In the genomic region with DNA sequence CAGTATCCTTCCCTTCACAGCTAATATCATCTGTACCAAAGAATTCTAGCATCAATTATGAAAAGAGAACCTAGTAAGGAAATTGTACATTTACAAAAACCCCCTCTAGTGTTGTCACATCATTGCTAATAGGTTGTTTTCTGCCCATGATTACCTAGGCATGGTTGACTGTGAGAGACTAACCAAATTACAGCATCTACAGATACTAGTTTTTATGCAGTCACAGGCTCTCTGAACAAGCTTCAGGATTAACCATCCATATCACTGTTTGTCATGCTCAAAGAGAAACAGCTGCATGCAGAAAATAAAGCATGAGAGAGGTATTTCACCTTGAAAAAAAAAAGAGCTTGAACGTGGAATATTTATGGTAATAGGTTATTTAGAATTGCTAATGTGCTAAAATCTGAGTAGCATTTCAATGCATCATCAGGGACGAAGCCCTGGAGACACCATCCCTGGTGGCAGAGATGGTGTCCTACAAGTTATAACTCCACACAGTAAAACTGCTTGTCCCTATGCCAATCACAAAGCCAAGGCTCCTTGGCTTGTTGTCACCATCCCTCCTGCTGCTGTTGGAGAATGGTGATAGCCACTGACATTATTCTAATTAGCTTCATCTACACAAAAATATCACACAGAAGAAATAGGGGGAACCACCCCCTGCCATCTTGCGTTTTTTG, we compare ENCODE assay signal across 22 cellular contexts. TPM values are rescaled to one million over a fixed set of nuclear protein-coding genes. Genes with fewer than 3 reads are reported as not detected.
DNase-seq lines count a peak whose midpoint lies in the region; ATAC-seq, FAIRE-seq and TF ChIP-seq lines count a peak whose summit lies in the region.
"Had no signal": no experiment of that assay in that cellular context is flagged by ENCODE, and none has a peak within 500 bp of the region (broad histone marks: within the 10 kb centered on the region; RNA-seq: fewer than 3 reads in every experiment).

No MANE protein-coding gene starts in this region.

- no peak for TF ChIP-seq POLR2A in GM12891 (IDR thresholded peaks at IDR 0.05; ENCODE audit: low read depth, low read length)
- no peak for TF ChIP-seq POLR2A in GM18505 (IDR thresholded peaks at IDR 0.05; ENCODE audit: borderline replicate concordance, extremely low read depth, insufficient read depth, insufficient read length)

- H3K9me3 Mint-ChIP-seq in neural progenitor cell = no peaks in the 10 kb centered on the region
- H3K9me3 Mint-ChIP-seq: activated naive CD8-positive, alpha-beta T cell treated with anti-CD3 and anti-CD28 coated beads, Interleukin-2, amount 10 ng/mL, durations not matched to agents 7 days and 5 days; activated T-cell treated with anti-CD3 and anti-CD28 coated beads, Interleukin-2, amount 50 U/mL, for 4 hours; CD4-positive, alpha-beta T cell; naive thymus-derived CD4-positive, alpha-beta T cell; T-helper 1 cell treated with Interleukin-12 subunit alpha and Interleukin-12 subunit beta and Interleukin-4 antibody, amounts not matched to agents 30 μg/mL and 1 μg/mL, for 36 hours had no signal

- H3K36me3 ChIP-seq in brain microvascular endothelial cell (replicated peaks) (no peaks in the 10 kb centered on the region), neural progenitor cell (no peaks in the 10 kb centered on the region), tibial artery (no peaks in the 10 kb centered on the region)
- H3K36me3 ChIP-seq: heart left ventricle, left lung, right atrium auricular region, stomach had no signal

- peaks cover 6% of the 10 kb centered on the region for H3K4me1 Mint-ChIP-seq in neural progenitor cell
- H3K4me1 Mint-ChIP-seq: activated naive CD8-positive, alpha-beta T cell treated with anti-CD3 and anti-CD28 coated beads, Interleukin-2, amount 10 ng/mL, durations not matched to agents 7 days and 5 days had no signal

- no peaks in the 10 kb centered on the region for H3F3A ChIP-seq in neural progenitor cell (ENCODE audit: low read depth)

- H3K36me3 Mint-ChIP-seq in neural progenitor cell = no peaks in the 10 kb centered on the region
- H3K36me3 Mint-ChIP-seq: activated naive CD8-positive, alpha-beta T cell treated with anti-CD3 and anti-CD28 coated beads, Interleukin-2, amount 10 ng/mL, durations not matched to agents 7 days and 5 days; IgD-negative memory B cell had no signal

- FAIRE-seq in GM12891 (lab: Jason Lieb, UNC) = peak; percentile 78

- H4K20me1 ChIP-seq in neural progenitor cell (ENCODE audit: low read depth) = no peaks in the 10 kb centered on the region

- H3K79me2 ChIP-seq in neural progenitor cell (ENCODE audit: low read depth) = no peaks in the 10 kb centered on the region

- H3K27ac Mint-ChIP-seq in neural progenitor cell = no peak overlapping the region
- H3K27ac Mint-ChIP-seq: activated naive CD8-positive, alpha-beta T cell treated with anti-CD3 and anti-CD28 coated beads, Interleukin-2, amount 10 ng/mL, durations not matched to agents 7 days and 5 days; CD4-positive, alpha-beta T cell; naive thymus-derived CD4-positive, alpha-beta T cell; T-helper 1 cell treated with Interleukin-12 subunit alpha and Interleukin-12 subunit beta and Interleukin-4 antibody, amounts not matched to agents 30 μg/mL and 1 μg/mL, for 36 hours had no signal

- DNase-seq in GM12891 (ENCODE audit: insufficient read length, low spot score) (no peak), brain microvascular endothelial cell (no peak), neural progenitor cell (ENCODE audit: low spot score) (no peak), tibial artery (no peak)
- DNase-seq: activated CD4-positive, alpha-beta T cell treated with anti-CD3 and anti-CD28 coated beads for 48 hours; activated naive CD8-positive, alpha-beta T cell treated with anti-CD3 and anti-CD28 coated beads, Interleukin-2, amount 10 ng/mL, durations not matched to agents 7 days and 5 days; activated T-cell treated with anti-CD3 and anti-CD28 coated beads, Interleukin-2, amount 50 U/mL, for 4 hours; CD4-positive, alpha-beta T cell; cerebellar nuclear complex; GF-D8; heart left ventricle; left lung; naive thymus-derived CD4-positive, alpha-beta T cell; NCI-H1436; NCI-H524; stomach had no signal

- intact Hi-C loops in tibial artery (cut with DNase I; ENCODE audit: low total_unique reads) = no loop called here

- H3K27me3 ChIP-seq in brain microvascular endothelial cell (replicated peaks) (no peaks in the 10 kb centered on the region), neural progenitor cell (no peaks in the 10 kb centered on the region), tibial artery (no peaks in the 10 kb centered on the region)
- H3K27me3 ChIP-seq: heart left ventricle, left lung, right atrium auricular region, stomach had no signal

- in situ Hi-C loops in brain microvascular endothelial cell (cut with HindIII; ENCODE audit: low pct_ligation_motif_present, low sequenced_read_pairs) = no loop called here

- H3K4me1 ChIP-seq in neural progenitor cell (peaks cover 8% of the 10 kb centered on the region), tibial artery (no peaks in the 10 kb centered on the region)
- H3K4me1 ChIP-seq: left lung, right atrium auricular region had no signal

- no peak overlapping the region for H3K4me3 ChIP-seq in brain microvascular endothelial cell (ENCODE audit: low read depth, low read length)
- no peak overlapping the region for H3K4me3 ChIP-seq in neural progenitor cell
- no peak overlapping the region for H3K4me3 ChIP-seq in tibial artery
- H3K4me3 ChIP-seq: heart left ventricle, left lung, right atrium auricular region had no signal

- H3K27me3 Mint-ChIP-seq in neural progenitor cell (ENCODE audit: insufficient read depth, low read depth) = peaks cover 4% of the 10 kb centered on the region
- H3K27me3 Mint-ChIP-seq: activated naive CD8-positive, alpha-beta T cell treated with anti-CD3 and anti-CD28 coated beads, Interleukin-2, amount 10 ng/mL, durations not matched to agents 7 days and 5 days; IgD-negative memory B cell had no signal

- no peak overlapping the region for H3K4me3 Mint-ChIP-seq in neural progenitor cell
- H3K4me3 Mint-ChIP-seq: activated naive CD8-positive, alpha-beta T cell treated with anti-CD3 and anti-CD28 coated beads, Interleukin-2, amount 10 ng/mL, durations not matched to agents 7 days and 5 days; activated T-cell treated with anti-CD3 and anti-CD28 coated beads, Interleukin-2, amount 50 U/mL, for 4 hours; CD4-positive, alpha-beta T cell; naive thymus-derived CD4-positive, alpha-beta T cell; T-helper 1 cell treated with Interleukin-12 subunit alpha and Interleukin-12 subunit beta and Interleukin-4 antibody, amounts not matched to agents 30 μg/mL and 1 μg/mL, for 36 hours had no signal

- peak; percentile 16 for TF ChIP-seq CTCF in brain microvascular endothelial cell (IDR thresholded peaks at IDR 0.05; ENCODE audit: low read depth, low read length, missing control alignments)
- peak; percentile 13 for TF ChIP-seq CTCF in neural progenitor cell (IDR thresholded peaks at IDR 0.05)
- no peak for TF ChIP-seq CTCF in tibial artery (IDR thresholded peaks at IDR 0.05)

- no peak overlapping the region for H2AFZ ChIP-seq in neural progenitor cell (replicated peaks)

- H3K9ac ChIP-seq in neural progenitor cell = no peak overlapping the region

- ATAC-seq in HG02610 (IDR thresholded peaks at IDR 0.05; ENCODE audit: unreplicated experiment) (peak; percentile 47), GM18505 (IDR thresholded peaks at IDR 0.05; ENCODE audit: unreplicated experiment) (no peak), GM19467 (IDR thresholded peaks at IDR 0.05; ENCODE audit: unreplicated experiment) (no peak)
- ATAC-seq: activated T-cell treated with anti-CD3 and anti-CD28 coated beads, Interleukin-2, amount 50 U/mL, for 4 hours; heart left ventricle; naive thymus-derived CD4-positive, alpha-beta T cell had no signal

- no peak overlapping the region for H3K4me2 ChIP-seq in neural progenitor cell

- no peaks in the 10 kb centered on the region for H3K9me3 ChIP-seq in neural progenitor cell (ENCODE audit: low read depth)
- no peaks in the 10 kb centered on the region for H3K9me3 ChIP-seq in tibial artery
- H3K9me3 ChIP-seq: heart left ventricle, left lung, right atrium auricular region, stomach had no signal

- H3K27ac ChIP-seq in brain microvascular endothelial cell = no peak overlapping the region
- H3K27ac ChIP-seq in neural progenitor cell = no peak overlapping the region
- no peak overlapping the region for H3K27ac ChIP-seq in tibial artery
- H3K27ac ChIP-seq: heart left ventricle, left lung had no signal

TF ChIP-seq in GM12891, 5 proteins besides CTCF, POLR2A, EP300 and RAD21:
- no peak for TF ChIP-seq TAF1 (IDR thresholded peaks at IDR 0.05; ENCODE audit: low read depth, low read length)
- no peak for TF ChIP-seq SPI1 (IDR thresholded peaks at IDR 0.05; ENCODE audit: low read depth, low read length)
- no peak for TF ChIP-seq PAX5 (IDR thresholded peaks at IDR 0.05; ENCODE audit: insufficient read depth, low read length, severe bottlenecking)
- no peak for TF ChIP-seq POLR2AphosphoS5 (IDR thresholded peaks at IDR 0.05; ENCODE audit: low read depth, low read length)
- no peak for TF ChIP-seq POU2F2 (IDR thresholded peaks at IDR 0.05; ENCODE audit: low read depth, low read length)

RNA-seq across cellular contexts. Expression of a gene that starts 5.4 kb away (rescaled TPM):
- 0.31 TPM for polyA plus RNA-seq in GM12891 (2012; ENCODE audit: low read depth, missing spikeins)
- 0.49 and 0.53 TPM in 2 replicates for total RNA-seq in neural progenitor cell (ENCODE audit: low replicate concordance)

Comparison
In these comparisons a context has a peak if more than half of its experiments do, and no peak if none do; other contexts are left out.
1. CTCF ChIP-seq: peak in brain microvascular endothelial cell (single experiment) and neural progenitor cell (single experiment); none in tibial artery (0 of 2).